ENCODE assay signal across 1 cellular context in genomic region chr6:134080171-134080795, GRCh38.
TF ChIP-seq lines count a peak whose summit lies in the region.

No MANE protein-coding gene starts in this region.

TF ChIP-seq in K562, 482 proteins besides CTCF, POLR2A, EP300 and RAD21 (continued from another document and continues in another):
- TF ChIP-seq DLX4 (CRISPR knock-in tag; IDR thresholded peaks at IDR 0.05) (no peak), FOXA3 (CRISPR knock-in tag; conservative IDR thresholded peaks at IDR 0.05 in 1 of 2, IDR thresholded peaks at IDR 0.05 in 1 of 2) (peak in 1 of 2 experiments; percentile 27; a peak in 1 of 4 replicates), ELF2 (CRISPR knock-in tag; IDR thresholded peaks at IDR 0.05) (no peak), KAT8 (IDR thresholded peaks at IDR 0.05; ENCODE audit: low read depth) (no peak), FOXK2 (conservative IDR thresholded peaks at IDR 0.05 in 1 of 2, IDR thresholded peaks at IDR 0.05 in 1 of 2; ENCODE audit: low read depth in 2 of 2) (no peak), PYGO2 (tag; IDR thresholded peaks at IDR 0.05) (no peak), MLLT1 (IDR thresholded peaks at IDR 0.05) (peak in 1 of 2 experiments; percentile 83; a peak in 2 of 4 replicates), RBM25 (IDR thresholded peaks at IDR 0.05; ENCODE audit: low read depth, low read length, severe bottlenecking) (no peak), MTA1 (IDR thresholded peaks at IDR 0.05; ENCODE audit: borderline replicate concordance) (no peak), TEAD2 (tag; IDR thresholded peaks at IDR 0.05) (peak; percentile 17; the same call in 1 of the 2 replicates), POLR3A (IDR thresholded peaks at IDR 0.05; ENCODE audit: borderline replicate concordance, extremely low read depth, insufficient read depth, insufficient read length) (no peak), TEAD4 (IDR thresholded peaks at IDR 0.05; ENCODE audit: low read length) (peak; percentile 81), TEAD4 (CRISPR knock-in tag; IDR thresholded peaks at IDR 0.05; ENCODE audit: borderline replicate concordance) (no peak), POLR2AphosphoS2 (IDR thresholded peaks at IDR 0.05; ENCODE audit: low read length) (no peak), ZNF175 (CRISPR knock-in tag; IDR thresholded peaks at IDR 0.05; ENCODE audit: low read depth) (no peak), ZBTB7A (IDR thresholded peaks at IDR 0.05; ENCODE audit: borderline replicate concordance, control insufficient read depth, low read depth, low read length) (no peak), NEUROD1 (IDR thresholded peaks at IDR 0.05; ENCODE audit: borderline replicate concordance, low read depth, low read length, partially characterized antibody) (no peak), SNIP1 (IDR thresholded peaks at IDR 0.05; ENCODE audit: low read depth) (no peak), XRCC3 (IDR thresholded peaks at IDR 0.05) (no peak), HNRNPLL (IDR thresholded peaks at IDR 0.05; ENCODE audit: low read depth, low read length, poor library complexity, severe bottlenecking) (no peak), NCOA4 (IDR thresholded peaks at IDR 0.05; ENCODE audit: partially characterized antibody) (no peak), ETV1 (tag; conservative IDR thresholded peaks at IDR 0.05; ENCODE audit: low read depth) (no peak), ZNF224 (CRISPR knock-in tag; IDR thresholded peaks at IDR 0.05) (no peak), PHF8 (IDR thresholded peaks at IDR 0.05; ENCODE audit: borderline replicate concordance, low read length) (no peak), SETDB1 (IDR thresholded peaks at IDR 0.05; ENCODE audit: low read length) (no peak), ZNF24 (IDR thresholded peaks at IDR 0.05) (0 out of 2 replicates have a peak, but pooled peaks have one; percentile 22), LARP7 (IDR thresholded peaks at IDR 0.05) (no peak), ARID2 (IDR thresholded peaks at IDR 0.05) (no peak), TGIF2 (CRISPR knock-in tag; IDR thresholded peaks at IDR 0.05) (no peak), TRIM25 (IDR thresholded peaks at IDR 0.05; ENCODE audit: borderline replicate concordance) (no peak), HES1 (IDR thresholded peaks at IDR 0.05; ENCODE audit: low read depth) (no peak), ZNF395 (CRISPR knock-in tag; IDR thresholded peaks at IDR 0.05) (no peak), ESRRB (CRISPR knock-in tag; IDR thresholded peaks at IDR 0.05; ENCODE audit: borderline replicate concordance) (no peak), MEF2A (IDR thresholded peaks at IDR 0.05; ENCODE audit: control insufficient read depth, low read depth, low read length) (no peak), CBX8 (IDR thresholded peaks at IDR 0.05; ENCODE audit: borderline replicate concordance, extremely low read depth, low read depth, low read length, poor library complexity, severe bottlenecking) (no peak), CBX5 (IDR thresholded peaks at IDR 0.05; ENCODE audit: borderline replicate concordance, low read depth) (no peak), TARDBP (IDR thresholded peaks at IDR 0.05) (no peak), COPS2 (conservative IDR thresholded peaks at IDR 0.05) (no peak), CEBPG (CRISPR knock-in tag; IDR thresholded peaks at IDR 0.05) (no peak), CEBPG (tag; conservative IDR thresholded peaks at IDR 0.05 in 1 of 2, IDR thresholded peaks at IDR 0.05 in 1 of 2) (no peak), MYC (IDR thresholded peaks at IDR 0.05; ENCODE audit: low read depth, low read length) (no peak), MYC (CRISPR knock-in tag; IDR thresholded peaks at IDR 0.05; ENCODE audit: borderline replicate concordance, low read depth) (no peak), ZC3H8 (IDR thresholded peaks at IDR 0.05) (no peak), CHD1 (IDR thresholded peaks at IDR 0.05; ENCODE audit: low read length) (no peak), ZNF778 (CRISPR knock-in tag; IDR thresholded peaks at IDR 0.05) (no peak), CHD4 (IDR thresholded peaks at IDR 0.05; ENCODE audit: insufficient read depth, insufficient replicate concordance, low read depth, low read length, poor library complexity, severe bottlenecking) (no peak), ZBED1 (IDR thresholded peaks at IDR 0.05) (no peak), CAMTA2 (CRISPR knock-in tag; conservative IDR thresholded peaks at IDR 0.05) (no peak), RUNX1 (IDR thresholded peaks at IDR 0.05; ENCODE audit: low read depth) (no peak), ZNF133 (CRISPR knock-in tag; IDR thresholded peaks at IDR 0.05) (no peak), MTA3 (IDR thresholded peaks at IDR 0.05; ENCODE audit: borderline replicate concordance) (no peak), ZNF444 (CRISPR knock-in tag; IDR thresholded peaks at IDR 0.05) (no peak), NRF1 (conservative IDR thresholded peaks at IDR 0.05 in 1 of 2, IDR thresholded peaks at IDR 0.05 in 1 of 2) (no peak), RFX7 (CRISPR knock-in tag; IDR thresholded peaks at IDR 0.05) (no peak), SOX6 (IDR thresholded peaks at IDR 0.05) (peak; percentile 87)
- TF ChIP-seq, protein P1, sequence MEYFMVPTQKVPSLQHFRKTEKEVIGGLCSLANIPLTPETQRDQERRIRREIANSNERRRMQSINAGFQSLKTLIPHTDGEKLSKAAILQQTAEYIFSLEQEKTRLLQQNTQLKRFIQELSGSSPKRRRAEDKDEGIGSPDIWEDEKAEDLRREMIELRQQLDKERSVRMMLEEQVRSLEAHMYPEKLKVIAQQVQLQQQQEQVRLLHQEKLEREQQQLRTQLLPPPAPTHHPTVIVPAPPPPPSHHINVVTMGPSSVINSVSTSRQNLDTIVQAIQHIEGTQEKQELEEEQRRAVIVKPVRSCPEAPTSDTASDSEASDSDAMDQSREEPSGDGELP (CRISPR knock-in tag; IDR thresholded peaks at IDR 0.05; ENCODE audit: borderline replicate concordance): peak; percentile 55
- TF ChIP-seq, protein P2, sequence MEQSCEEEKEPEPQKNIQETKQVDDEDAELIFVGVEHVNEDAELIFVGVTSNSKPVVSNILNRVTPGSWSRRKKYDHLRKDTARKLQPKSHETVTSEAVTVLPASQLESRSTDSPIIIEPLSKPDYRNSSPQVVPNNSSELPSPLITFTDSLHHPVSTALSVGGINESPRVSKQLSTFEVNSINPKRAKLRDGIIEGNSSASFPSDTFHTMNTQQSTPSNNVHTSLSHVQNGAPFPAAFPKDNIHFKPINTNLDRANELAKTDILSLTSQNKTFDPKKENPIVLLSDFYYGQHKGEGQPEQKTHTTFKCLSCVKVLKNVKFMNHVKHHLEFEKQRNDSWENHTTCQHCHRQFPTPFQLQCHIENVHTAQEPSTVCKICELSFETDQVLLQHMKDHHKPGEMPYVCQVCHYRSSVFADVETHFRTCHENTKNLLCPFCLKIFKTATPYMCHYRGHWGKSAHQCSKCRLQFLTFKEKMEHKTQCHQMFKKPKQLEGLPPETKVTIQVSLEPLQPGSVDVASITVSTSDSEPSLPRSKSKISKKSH (CRISPR knock-in tag; IDR thresholded peaks at IDR 0.05): no peak
- TF ChIP-seq, protein P3, sequence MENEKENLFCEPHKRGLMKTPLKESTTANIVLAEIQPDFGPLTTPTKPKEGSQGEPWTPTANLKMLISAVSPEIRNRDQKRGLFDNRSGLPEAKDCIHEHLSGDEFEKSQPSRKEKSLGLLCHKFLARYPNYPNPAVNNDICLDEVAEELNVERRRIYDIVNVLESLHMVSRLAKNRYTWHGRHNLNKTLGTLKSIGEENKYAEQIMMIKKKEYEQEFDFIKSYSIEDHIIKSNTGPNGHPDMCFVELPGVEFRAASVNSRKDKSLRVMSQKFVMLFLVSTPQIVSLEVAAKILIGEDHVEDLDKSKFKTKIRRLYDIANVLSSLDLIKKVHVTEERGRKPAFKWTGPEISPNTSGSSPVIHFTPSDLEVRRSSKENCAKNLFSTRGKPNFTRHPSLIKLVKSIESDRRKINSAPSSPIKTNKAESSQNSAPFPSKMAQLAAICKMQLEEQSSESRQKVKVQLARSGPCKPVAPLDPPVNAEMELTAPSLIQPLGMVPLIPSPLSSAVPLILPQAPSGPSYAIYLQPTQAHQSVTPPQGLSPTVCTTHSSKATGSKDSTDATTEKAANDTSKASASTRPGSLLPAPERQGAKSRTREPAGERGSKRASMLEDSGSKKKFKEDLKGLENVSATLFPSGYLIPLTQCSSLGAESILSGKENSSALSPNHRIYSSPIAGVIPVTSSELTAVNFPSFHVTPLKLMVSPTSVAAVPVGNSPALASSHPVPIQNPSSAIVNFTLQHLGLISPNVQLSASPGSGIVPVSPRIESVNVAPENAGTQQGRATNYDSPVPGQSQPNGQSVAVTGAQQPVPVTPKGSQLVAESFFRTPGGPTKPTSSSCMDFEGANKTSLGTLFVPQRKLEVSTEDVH (IDR thresholded peaks at IDR 0.05; ENCODE audit: low read depth, partially characterized antibody): no peak
- TF ChIP-seq, protein P4, sequence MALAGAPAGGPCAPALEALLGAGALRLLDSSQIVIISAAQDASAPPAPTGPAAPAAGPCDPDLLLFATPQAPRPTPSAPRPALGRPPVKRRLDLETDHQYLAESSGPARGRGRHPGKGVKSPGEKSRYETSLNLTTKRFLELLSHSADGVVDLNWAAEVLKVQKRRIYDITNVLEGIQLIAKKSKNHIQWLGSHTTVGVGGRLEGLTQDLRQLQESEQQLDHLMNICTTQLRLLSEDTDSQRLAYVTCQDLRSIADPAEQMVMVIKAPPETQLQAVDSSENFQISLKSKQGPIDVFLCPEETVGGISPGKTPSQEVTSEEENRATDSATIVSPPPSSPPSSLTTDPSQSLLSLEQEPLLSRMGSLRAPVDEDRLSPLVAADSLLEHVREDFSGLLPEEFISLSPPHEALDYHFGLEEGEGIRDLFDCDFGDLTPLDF (CRISPR knock-in tag; IDR thresholded peaks at IDR 0.05): no peak
- TF ChIP-seq, protein P5, sequence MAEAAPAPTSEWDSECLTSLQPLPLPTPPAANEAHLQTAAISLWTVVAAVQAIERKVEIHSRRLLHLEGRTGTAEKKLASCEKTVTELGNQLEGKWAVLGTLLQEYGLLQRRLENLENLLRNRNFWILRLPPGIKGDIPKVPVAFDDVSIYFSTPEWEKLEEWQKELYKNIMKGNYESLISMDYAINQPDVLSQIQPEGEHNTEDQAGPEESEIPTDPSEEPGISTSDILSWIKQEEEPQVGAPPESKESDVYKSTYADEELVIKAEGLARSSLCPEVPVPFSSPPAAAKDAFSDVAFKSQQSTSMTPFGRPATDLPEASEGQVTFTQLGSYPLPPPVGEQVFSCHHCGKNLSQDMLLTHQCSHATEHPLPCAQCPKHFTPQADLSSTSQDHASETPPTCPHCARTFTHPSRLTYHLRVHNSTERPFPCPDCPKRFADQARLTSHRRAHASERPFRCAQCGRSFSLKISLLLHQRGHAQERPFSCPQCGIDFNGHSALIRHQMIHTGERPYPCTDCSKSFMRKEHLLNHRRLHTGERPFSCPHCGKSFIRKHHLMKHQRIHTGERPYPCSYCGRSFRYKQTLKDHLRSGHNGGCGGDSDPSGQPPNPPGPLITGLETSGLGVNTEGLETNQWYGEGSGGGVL (CRISPR knock-in tag; IDR thresholded peaks at IDR 0.05): no peak
